Comparison of ENCODE assay signal across 10 cellular contexts in the genomic region with DNA sequence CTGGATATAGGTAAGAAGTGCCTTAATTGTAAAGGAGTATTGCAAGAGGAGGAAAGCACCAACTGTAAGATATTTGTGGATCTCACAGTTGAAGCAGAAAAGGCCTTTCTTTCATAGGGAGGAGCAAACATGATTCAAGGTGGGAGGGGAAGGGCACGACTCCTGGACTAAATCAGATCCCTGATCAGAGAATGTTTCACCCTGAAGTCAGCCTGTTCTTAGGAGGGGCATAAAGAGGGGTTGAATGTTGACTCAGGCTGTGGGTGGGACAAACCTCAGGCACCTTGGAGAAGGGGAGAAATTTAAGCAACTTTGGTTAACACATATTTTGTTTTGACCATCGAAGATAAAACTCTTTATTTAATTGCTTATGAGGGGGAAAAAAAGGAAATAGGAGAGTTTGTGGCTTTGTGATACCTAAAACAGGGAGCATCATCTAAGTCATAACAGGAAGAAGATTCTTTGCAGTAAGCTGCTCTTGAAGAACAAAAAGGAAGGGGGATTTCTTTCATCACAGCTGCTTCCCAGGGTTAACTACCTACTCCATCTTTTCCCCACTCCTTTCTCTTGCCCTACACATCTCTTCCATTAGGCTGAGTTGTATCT.
DNase-seq lines count a peak whose midpoint lies in the region; ATAC-seq and TF ChIP-seq lines count a peak whose summit lies in the region.
"Had no signal": no experiment of that assay in that cellular context is flagged by ENCODE, and none has a peak within 500 bp of the region (broad histone marks: within the 10 kb centered on the region; RNA-seq: fewer than 3 reads in every experiment).

No MANE protein-coding gene starts in this region.

- H3K36me3 Mint-ChIP-seq in MCF 10A (ENCODE audit: insufficient read depth, unreplicated experiment) = peaks cover 36% of the 10 kb centered on the region

- no peaks in the 10 kb centered on the region for H3K27me3 Mint-ChIP-seq in MCF 10A (ENCODE audit: insufficient read depth, unreplicated experiment)

- H3K4me3 ChIP-seq in breast epithelium = peak overlapping the region in 1 of 3 donors; percentile 76
- no peak overlapping the region for H3K4me3 ChIP-seq in RWPE2 (ENCODE audit: severe bottlenecking)
- peak overlapping the region; percentile 5 for H3K4me3 ChIP-seq in fibroblast of villous mesenchyme (ENCODE audit: low read depth, low read length)
- peak overlapping the region in 3 of 4 donors; percentile 66 to 87 (median 84) for H3K4me3 ChIP-seq in stomach

- no peak overlapping the region for H3K27ac ChIP-seq in breast epithelium
- H3K27ac ChIP-seq in RWPE2 (ENCODE audit: poor library complexity, severe bottlenecking) = no peak overlapping the region
- no peak overlapping the region for H3K27ac ChIP-seq in stomach

- intact Hi-C loops in MCF 10A (cut with micrococcal nuclease) (loop anchor here (2.0 to 5.0 kb wide), 2 partner anchors 206 to 258 kb away; partner anchors contain the start of genes ARMC5 and RUSF1), breast epithelium (cut with DNase I; ENCODE audit: low total_unique reads) (no loop called here), stomach (cut with DNase I; ENCODE audit: low total_unique reads) (no loop called here)

- H3K36me3 ChIP-seq in breast epithelium (no peaks in the 10 kb centered on the region), RWPE2 (ENCODE audit: low read depth) (peaks cover 17% of the 10 kb centered on the region), stomach (peaks cover 0 to 12% (median 8%) of the 10 kb centered on the region in 4 donors)
- H3K36me3 ChIP-seq: thyroid gland had no signal

- H3K4me1 ChIP-seq in breast epithelium (no peaks in the 10 kb centered on the region), RWPE2 (ENCODE audit: insufficient read depth, poor library complexity, severe bottlenecking) (peaks cover 8% of the 10 kb centered on the region), stomach (peaks cover 7 to 39% (median 27%) of the 10 kb centered on the region in 4 donors)

- no peak for TF ChIP-seq POLR2A in breast epithelium (IDR thresholded peaks at IDR 0.05)
- TF ChIP-seq POLR2A in stomach (IDR thresholded peaks at IDR 0.05) = no peak

- ATAC-seq in RWPE2 (ENCODE audit: low read depth) (no peak), HG02981 (IDR thresholded peaks at IDR 0.05; ENCODE audit: unreplicated experiment) (no peak), GM19452 (IDR thresholded peaks at IDR 0.05; ENCODE audit: unreplicated experiment) (no peak), HG03432 (IDR thresholded peaks at IDR 0.05; ENCODE audit: unreplicated experiment) (no peak)

- DNase-seq in MCF 10A (ENCODE audit: unreplicated experiment) (no peak), breast epithelium (ENCODE audit: low spot score in 2 of 2) (no peak), RWPE2 (ENCODE audit: low spot score) (no peak), fibroblast of villous mesenchyme (ENCODE audit: low read depth) (no peak), stomach (no peak)
- DNase-seq: COR-L47 had no signal

- CTCF ChIA-PET in MCF 10A (lab: Yijun Ruan, JAX) = interaction anchor here (1.2 to 1.6 kb wide), 5 partner anchors 13 to 153 kb away, joined by 3 to 4 read pairs (median 3); no protein-coding TSS in a partner anchor

- peaks cover 17% of the 10 kb centered on the region for H3K4me1 Mint-ChIP-seq in MCF 10A (ENCODE audit: insufficient read depth, unreplicated experiment)

- H3K27me3 ChIP-seq in breast epithelium = no peaks in the 10 kb centered on the region
- H3K27me3 ChIP-seq in RWPE2 (ENCODE audit: insufficient read depth, poor library complexity, severe bottlenecking) = no peaks in the 10 kb centered on the region
- H3K27me3 ChIP-seq in stomach = no peaks in the 10 kb centered on the region
- H3K27me3 ChIP-seq: thyroid gland had no signal

- no TSS peak for BruUV-seq in MCF 10A (replicated peaks; lab: Mats Ljungman, UMichigan)

- no peak for TF ChIP-seq EP300 in stomach (IDR thresholded peaks at IDR 0.05)

- POLR2A ChIA-PET in MCF 10A (lab: Yijun Ruan, JAX) = interaction anchor here (1.7 to 1.8 kb wide), 2 partner anchors 256 to 262 kb away, joined by 6 read pairs; partner anchors contain the start of gene ARMC5

- 62 to 70% (median 70%) methylated on average over 2 of the region's 2 CpGs for WGBS in stomach, 5 donors

- peak overlapping the region; percentile 96 for H3K4me3 Mint-ChIP-seq in MCF 10A (ENCODE audit: unreplicated experiment)

- no peak overlapping the region for H3K27ac Mint-ChIP-seq in MCF 10A (ENCODE audit: low read depth, unreplicated experiment)

- H3K9me3 Mint-ChIP-seq in MCF 10A (ENCODE audit: unreplicated experiment) = no peaks in the 10 kb centered on the region

- no peak for TF ChIP-seq CTCF in MCF 10A (IDR thresholded peaks at IDR 0.05; ENCODE audit: unreplicated experiment)
- TF ChIP-seq CTCF in breast epithelium (IDR thresholded peaks at IDR 0.05) = no peak
- peak; percentile 14 for TF ChIP-seq CTCF in RWPE2 (IDR thresholded peaks at IDR 0.05; ENCODE audit: poor library complexity, severe bottlenecking)
- no peak for TF ChIP-seq CTCF in fibroblast of villous mesenchyme (IDR thresholded peaks at IDR 0.05; ENCODE audit: insufficient read depth, low read depth, low read length)
- TF ChIP-seq CTCF in stomach (IDR thresholded peaks at IDR 0.05) = no peak

- H3K9me3 ChIP-seq in breast epithelium (no peaks in the 10 kb centered on the region), RWPE2 (ENCODE audit: severe bottlenecking) (no peaks in the 10 kb centered on the region), stomach (no peaks in the 10 kb centered on the region)
- H3K9me3 ChIP-seq: thyroid gland had no signal
